14 cellular contexts compared by ENCODE assay signal in the genomic region with DNA sequence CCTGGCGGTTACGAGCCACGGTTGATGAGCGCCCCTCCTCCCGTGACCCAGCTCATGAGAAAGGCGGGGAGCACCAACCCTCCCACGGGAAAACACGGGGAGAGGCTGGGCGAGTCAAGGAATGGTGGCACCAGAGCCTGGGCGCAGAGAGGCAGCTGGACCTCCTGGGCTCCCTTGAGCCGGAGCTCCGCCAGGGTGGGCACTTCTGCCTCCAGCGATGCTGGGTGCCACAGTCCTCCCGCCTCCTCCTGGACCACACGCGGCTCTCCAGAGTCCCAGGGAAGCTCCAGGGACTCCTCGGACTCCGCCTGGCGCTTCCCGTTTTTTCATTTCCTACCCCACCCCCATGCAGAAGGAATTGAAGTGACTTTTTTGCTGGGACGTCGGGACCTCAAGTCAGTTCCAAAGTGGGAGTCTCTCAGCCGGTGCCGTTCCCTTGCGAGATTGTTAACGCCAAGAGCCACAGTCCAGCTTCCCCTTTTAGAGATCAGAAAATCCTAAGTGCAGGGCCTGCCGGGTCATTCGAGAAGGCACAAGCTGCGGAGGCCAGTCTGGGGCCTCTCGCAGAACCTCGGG. TPM values are rescaled to one million over a fixed set of nuclear protein-coding genes. Genes with fewer than 3 reads are reported as not detected.
A peak's percentile ranks its signal among the peaks of the same experiment; 100 is the strongest.
DNase-seq lines count a peak whose midpoint lies in the region; ATAC-seq and TF ChIP-seq lines count a peak whose summit lies in the region.
"Had no signal": no experiment of that assay in that cellular context is flagged by ENCODE, and none has a peak within 500 bp of the region (broad histone marks: within the 10 kb centered on the region; RNA-seq: fewer than 3 reads in every experiment).

No MANE protein-coding gene starts in this region.

- peaks cover 0 to 6% (median 3%) of the 10 kb centered on the region in 5 donors for H3K9me3 Mint-ChIP-seq in CD8-positive, alpha-beta memory T cell

- H3K27me3 ChIP-seq in ACC112 (ENCODE audit: insufficient read depth, low read length) = peaks cover 100% of the 10 kb centered on the region
- H3K27me3 ChIP-seq in CD8-positive, alpha-beta memory T cell (ENCODE audit: insufficient read depth, low read length, poor library complexity, severe bottlenecking) = peaks cover 99% of the 10 kb centered on the region
- peaks cover 8% of the 10 kb centered on the region; the same call in 1 of the 2 replicates for H3K27me3 ChIP-seq in OCI-LY3 (ENCODE audit: low read depth, low read length)
- H3K27me3 ChIP-seq in iPS-15b (ENCODE audit: control insufficient read depth, insufficient read depth, low read length) = peaks cover 99% of the 10 kb centered on the region
- H3K27me3 ChIP-seq in left lung = peaks cover 98 to 100% of the 10 kb centered on the region in 2 donors

- H3K27ac Mint-ChIP-seq in CD8-positive, alpha-beta memory T cell = peak overlapping the region in 2 of 8 donors; percentile 43 to 64

- CTCF ChIA-PET in CD8-positive, alpha-beta memory T cell (lab: Charles Lee) = interaction anchor here (0.9 to 2.5 kb wide), 3 partner anchors 31 to 38 kb away, joined by 3 to 7 read pairs (median 7); a partner anchor contains a TSS

- peak overlapping the region; percentile 82 for H3K4me2 ChIP-seq in OCI-LY3 (ENCODE audit: low read length)
- H3K4me2 ChIP-seq: SK-N-SH had no signal

- POLR2A ChIA-PET in CD8-positive, alpha-beta memory T cell (lab: Charles Lee) = interaction anchor here (1.8 to 2.5 kb wide), 2 partner anchors 9 to 36 kb away, joined by 7 to 15 read pairs; a partner anchor contains a TSS

- H3K9me3 ChIP-seq in CD8-positive, alpha-beta memory T cell (ENCODE audit: low read length) = no peaks in the 10 kb centered on the region
- H3K9me3 ChIP-seq in OCI-LY3 (ENCODE audit: insufficient read depth, low read length) (peaks cover 4% of the 10 kb centered on the region; the same call in 1 of the 2 replicates), iPS-15b (ENCODE audit: control insufficient read depth, insufficient read depth, low read length) (no peaks in the 10 kb centered on the region), left lung (no peaks in the 10 kb centered on the region)
- H3K9me3 ChIP-seq: mucosa of descending colon, SK-N-SH had no signal

- peak overlapping the region in 5 of 7 donors; percentile 26 to 75 (median 28) for H3K4me3 Mint-ChIP-seq in CD8-positive, alpha-beta memory T cell

- H3K36me3 Mint-ChIP-seq in CD8-positive, alpha-beta memory T cell = no peaks in the 10 kb centered on the region

- peak overlapping the region; percentile 65; the same call in 1 of the 2 replicates for H3K9ac ChIP-seq in OCI-LY3 (ENCODE audit: low read length)
- no peak overlapping the region for H3K9ac ChIP-seq in iPS-15b (ENCODE audit: low read depth, low read length)
- H3K9ac ChIP-seq: SK-N-SH had no signal

- ATAC-seq in left lung = no peak
- no peak for ATAC-seq in GM18511 (IDR thresholded peaks at IDR 0.05; ENCODE audit: unreplicated experiment)
- ATAC-seq in GM18861 (IDR thresholded peaks at IDR 0.05; ENCODE audit: unreplicated experiment) = no peak

- H3K4me3 ChIP-seq in ACC112 (ENCODE audit: low read depth, low read length) (peak overlapping the region; percentile 58; the same call in 1 of the 2 replicates), OCI-LY3 (ENCODE audit: low read length) (peak overlapping the region; percentile 74), iPS-15b (ENCODE audit: low read depth, low read length) (peak overlapping the region; percentile 39), left lung (peak overlapping the region in 1 of 2 donors; percentile 24)
- no peak overlapping the region for H3K4me3 ChIP-seq in CD8-positive, alpha-beta memory T cell (ENCODE audit: low read length)
- H3K4me3 ChIP-seq: mucosa of descending colon had no signal

- DNase-seq in CD8-positive, alpha-beta memory T cell = no peak
- no peak for DNase-seq in left lung
- no peak for DNase-seq in iPS-NIHi11 (ENCODE audit: low spot score)
- DNase-seq: brain microvascular endothelial cell, Calu3, small intestine had no signal

- H3K27me3 Mint-ChIP-seq in CD8-positive, alpha-beta memory T cell = peaks cover 77 to 83% of the 10 kb centered on the region in 2 donors

- H2AFZ ChIP-seq in ACC112 (ENCODE audit: low read length, unreplicated experiment) = no peak overlapping the region
- no peak overlapping the region for H2AFZ ChIP-seq in OCI-LY3 (ENCODE audit: low read depth, low read length)

- H4K20me1 ChIP-seq in OCI-LY3 (ENCODE audit: insufficient read depth, low read length) = no peaks in the 10 kb centered on the region

- TF ChIP-seq CTCF in OCI-LY3 (IDR thresholded peaks at IDR 0.05; ENCODE audit: low read depth, low read length) (no peak), left lung (IDR thresholded peaks at IDR 0.05) (no peak)

- intact Hi-C loops in left lung (cut with DNase I) = no loop called here

- H3K79me2 ChIP-seq in ACC112 (ENCODE audit: control insufficient read depth, insufficient read depth, low read length, unreplicated experiment) (no peaks in the 10 kb centered on the region), OCI-LY3 (ENCODE audit: low read length) (peaks cover 6% of the 10 kb centered on the region; the same call in 1 of the 2 replicates)

- H3K36me3 ChIP-seq in ACC112 (ENCODE audit: insufficient read depth, low read length) = no peaks in the 10 kb centered on the region
- H3K36me3 ChIP-seq in CD8-positive, alpha-beta memory T cell (ENCODE audit: insufficient read depth, low read length) = no peaks in the 10 kb centered on the region
- peaks cover 8% of the 10 kb centered on the region for H3K36me3 ChIP-seq in OCI-LY3 (replicated peaks; ENCODE audit: low read depth, low read length)
- no peaks in the 10 kb centered on the region for H3K36me3 ChIP-seq in iPS-15b (ENCODE audit: control insufficient read depth, insufficient read depth, low read length)
- no peaks in the 10 kb centered on the region for H3K36me3 ChIP-seq in left lung
- H3K36me3 ChIP-seq: brain microvascular endothelial cell had no signal

- peaks cover 27 to 52% (median 33%) of the 10 kb centered on the region in 3 donors for H3K4me1 Mint-ChIP-seq in CD8-positive, alpha-beta memory T cell

- H3K27ac ChIP-seq in ACC112 (ENCODE audit: low read depth, low read length) = no peak overlapping the region
- H3K27ac ChIP-seq in CD8-positive, alpha-beta memory T cell (ENCODE audit: low read depth, low read length) = peak overlapping the region; percentile 43
- peak overlapping the region; percentile 89 for H3K27ac ChIP-seq in OCI-LY3 (ENCODE audit: low read length)
- H3K27ac ChIP-seq in left lung = no peak overlapping the region
- H3K27ac ChIP-seq: brain microvascular endothelial cell, epithelial cell of prostate had no signal

- H3K4me1 ChIP-seq in ACC112 (ENCODE audit: control insufficient read depth, insufficient read depth, low read length, unreplicated experiment) = peaks cover 19% of the 10 kb centered on the region
- H3K4me1 ChIP-seq in CD8-positive, alpha-beta memory T cell (ENCODE audit: insufficient read depth, low read length) = peaks cover 62% of the 10 kb centered on the region
- peaks cover 62% of the 10 kb centered on the region for H3K4me1 ChIP-seq in OCI-LY3 (ENCODE audit: low read length)
- H3K4me1 ChIP-seq in iPS-15b (ENCODE audit: control insufficient read depth, insufficient read depth, low read length) = peaks cover 14% of the 10 kb centered on the region
- H3K4me1 ChIP-seq in left lung = peaks cover 20 to 64% of the 10 kb centered on the region in 2 donors

RNA-seq across cellular contexts. Expression of a gene that starts 6.6 kb away (rescaled TPM):
- total RNA-seq in CD8-positive, alpha-beta memory T cell = 1 to 10 TPM; 1.9 to 2.2 TPM
- 0.91 TPM for polyA plus RNA-seq in CD8-positive, alpha-beta memory T cell
- 1 to 10 TPM; 7.3 to 7.9 TPM for total RNA-seq in left lung

RNA-seq across cellular contexts. Expression of a gene that starts 25.6 kb away (rescaled TPM):
- total RNA-seq in CD8-positive, alpha-beta memory T cell = 1 to 10 TPM; 2.0 to 2.2 TPM
- 0.10 TPM for polyA plus RNA-seq in CD8-positive, alpha-beta memory T cell
- 1 to 10 TPM; 2.6 to 3.6 TPM for total RNA-seq in left lung

RNA-seq across cellular contexts. Expression of a gene that starts 35.7 kb away (rescaled TPM):
- 10 to 100 TPM in 1 of 2 experiments, 1 to 10 TPM in 1; 9.8 to 12.2 TPM for total RNA-seq in CD8-positive, alpha-beta memory T cell
- 12.1 TPM for polyA plus RNA-seq in CD8-positive, alpha-beta memory T cell
- 10 to 100 TPM; 20.9 to 22.3 TPM for total RNA-seq in left lung

Comparison
In these comparisons a context has a peak if more than half of its experiments do, and no peak if none do; other contexts are left out.
1. H3K27ac ChIP-seq: peak in CD8-positive, alpha-beta memory T cell (single experiment) and OCI-LY3 (single experiment); none in ACC112 (single experiment) and left lung (0 of 2).